ENCODE assay signal across 37 cellular contexts in genomic region chr7:157995815-157996214, GRCh38.
"Had no signal": no experiment of that assay in that cellular context is flagged by ENCODE, and none has a peak within 500 bp of the region (broad histone marks: within the 10 kb centered on the region; RNA-seq: fewer than 3 reads in every experiment).

No MANE protein-coding gene starts in this region.

- H3K4me3 ChIP-seq: adrenal gland, cardiac muscle cell had no signal

- H3K4me1 ChIP-seq: adrenal gland had no signal

- H3K9me3 Mint-ChIP-seq: activated CD4-positive, alpha-beta memory T cell treated with anti-CD3 and anti-CD28 coated beads for 36 hours; activated CD8-positive, alpha-beta T cell treated with anti-CD3 and anti-CD28 coated beads for 36 hours; activated naive CD4-positive, alpha-beta T cell treated with anti-CD3 and anti-CD28 coated beads for 36 hours; activated naive CD4-positive, alpha-beta T cell treated with anti-CD3 and anti-CD28 coated beads, Interleukin-2, amount 50 U/mL, for 72 hours; activated naive CD8-positive, alpha-beta T cell treated with anti-CD3 and anti-CD28 coated beads for 36 hours; activated T-cell treated with anti-CD3 and anti-CD28 coated beads, Interleukin-2, amount 50 U/mL, for 4 hours; activated T-cell treated with anti-CD3 and anti-CD28 coated beads, Interleukin-2, amount 50 U/mL, for 72 hours; activated T-helper 1 cell treated with anti-CD3 and anti-CD28 coated beads, Interleukin-12 subunit alpha, Interleukin-12 subunit beta, Interleukin-2, Interleukin-4 antibody, amounts not matched to agents 30 ng/mL and 10 ng/mL and 1 ng/mL, durations not matched to agents 14 hours and 24 hours and 36 hours; activated T-helper 17 cell treated with anti-CD3 and anti-CD28 coated beads, Interleukin-2, amount 50 U/mL, for 72 hours; central memory CD8-positive, alpha-beta T cell; T-helper 1 cell treated with Interleukin-12 subunit alpha and Interleukin-12 subunit beta and Interleukin-4 antibody, amounts not matched to agents 30 μg/mL and 1 μg/mL, for 36 hours; T-helper 2 cell treated with Interferon-gamma antibody and Interleukin-4, amounts not matched to agents 5 μg/mL and 100 μg/mL, for 36 hours had no signal

- H3K4me3 Mint-ChIP-seq: activated CD4-positive, alpha-beta memory T cell treated with anti-CD3 and anti-CD28 coated beads for 36 hours; activated CD4-positive, alpha-beta T cell treated with anti-CD3 and anti-CD28 coated beads for 36 hours; activated CD4-positive, alpha-beta T cell treated with anti-CD3 and anti-CD28 coated beads, Interleukin-2, amount 10 ng/mL, durations not matched to agents 7 days and 5 days; activated CD8-positive, alpha-beta T cell treated with anti-CD3 and anti-CD28 coated beads for 36 hours; activated naive CD4-positive, alpha-beta T cell treated with anti-CD3 and anti-CD28 coated beads for 36 hours; activated naive CD8-positive, alpha-beta T cell treated with anti-CD3 and anti-CD28 coated beads for 36 hours; activated T-cell treated with anti-CD3 and anti-CD28 coated beads, Interleukin-2, amount 50 U/mL, for 4 hours; activated T-cell treated with anti-CD3 and anti-CD28 coated beads, Interleukin-2, amount 50 U/mL, for 72 hours; activated T-helper 1 cell treated with anti-CD3 and anti-CD28 coated beads, Interleukin-12 subunit alpha, Interleukin-12 subunit beta, Interleukin-2, Interleukin-4 antibody, amounts not matched to agents 30 ng/mL and 10 ng/mL and 1 ng/mL, durations not matched to agents 14 hours and 24 hours and 36 hours; activated T-helper 17 cell treated with anti-CD3 and anti-CD28 coated beads, Interleukin-2, amount 50 U/mL, for 72 hours; brain; central memory CD8-positive, alpha-beta T cell; T-helper 1 cell treated with Interleukin-12 subunit alpha and Interleukin-12 subunit beta and Interleukin-4 antibody, amounts not matched to agents 30 μg/mL and 1 μg/mL, for 36 hours; T-helper 2 cell treated with Interferon-gamma antibody and Interleukin-4, amounts not matched to agents 5 μg/mL and 100 μg/mL, for 36 hours had no signal

- H3K36me3 ChIP-seq: adrenal gland, cardiac muscle cell had no signal

- ATAC-seq: activated CD4-positive, alpha-beta T cell treated with anti-CD3 and anti-CD28 coated beads for 36 hours; activated CD4-positive, CD25-positive, alpha-beta regulatory T cell treated with anti-CD3 and anti-CD28 coated beads, Interleukin-2, amount 50 U/mL, for 24 hours; activated CD8-positive, alpha-beta T cell treated with anti-CD3 and anti-CD28 coated beads for 36 hours; activated naive CD4-positive, alpha-beta T cell treated with anti-CD3 and anti-CD28 coated beads, Interleukin-2, amount 50 U/mL, for 72 hours; activated T-cell treated with anti-CD3 and anti-CD28 coated beads, Interleukin-2, amount 50 U/mL, for 4 hours; activated T-cell treated with anti-CD3 and anti-CD28 coated beads, Interleukin-2, amount 50 U/mL, for 72 hours; activated T-helper 17 cell treated with anti-CD3 and anti-CD28 coated beads, Interleukin-2, amount 50 U/mL, for 72 hours had no signal

- DNase-seq: activated CD4-positive, alpha-beta memory T cell treated with anti-CD3 and anti-CD28 coated beads for 36 hours; activated CD4-positive, alpha-beta T cell treated with anti-CD3 and anti-CD28 coated beads for 1 hour; activated CD4-positive, alpha-beta T cell treated with anti-CD3 and anti-CD28 coated beads for 36 hours; activated CD4-positive, alpha-beta T cell treated with anti-CD3 and anti-CD28 coated beads for 48 hours; activated CD4-positive, alpha-beta T cell treated with anti-CD3 and anti-CD28 coated beads, Interleukin-2, amount 10 ng/mL, durations not matched to agents 7 days and 5 days; activated CD4-positive, CD25-positive, alpha-beta regulatory T cell; activated CD8-positive, alpha-beta T cell treated with anti-CD3 and anti-CD28 coated beads for 36 hours; activated effector memory CD4-positive, alpha-beta T cell treated with anti-CD3 and anti-CD28 coated beads, Interleukin-2, amount 50 U/mL, for 16 hours; activated gamma-delta T cell treated with Interleukin-2 at 50 U/mL for 16 hours; activated naive CD4-positive, alpha-beta T cell; activated naive CD4-positive, alpha-beta T cell treated with anti-CD3 and anti-CD28 coated beads for 36 hours; activated naive CD4-positive, alpha-beta T cell treated with anti-CD3 and anti-CD28 coated beads, Interleukin-2, amount 50 U/mL, for 16 hours; activated naive CD8-positive, alpha-beta T cell treated with anti-CD3 and anti-CD28 coated beads for 36 hours; activated T-cell treated with anti-CD3 and anti-CD28 coated beads for 4 hours; activated T-cell treated with anti-CD3 and anti-CD28 coated beads, Interleukin-2, amount 50 U/mL, for 1 hour; activated T-cell treated with anti-CD3 and anti-CD28 coated beads, Interleukin-2, amount 50 U/mL, for 4 hours; activated T-cell treated with anti-CD3 and anti-CD28 coated beads, Interleukin-2, amount 50 U/mL, for 72 hours; adrenal gland; amniotic stem cell; caudate nucleus; cerebellar nuclear complex; T-helper 1 cell; T-helper 2 cell; T-helper 9 cell had no signal

- FAIRE-seq: astrocyte, bronchial epithelial cell, TTC549 had no signal

- H3K27ac ChIP-seq: adrenal gland, cardiac muscle cell, VCaP had no signal

- H3K4me1 Mint-ChIP-seq: activated CD4-positive, alpha-beta T cell treated with anti-CD3 and anti-CD28 coated beads for 36 hours; activated CD4-positive, alpha-beta T cell treated with anti-CD3 and anti-CD28 coated beads, Interleukin-2, amount 10 ng/mL, durations not matched to agents 7 days and 5 days; activated naive CD8-positive, alpha-beta T cell treated with anti-CD3 and anti-CD28 coated beads for 36 hours; activated T-helper 17 cell treated with anti-CD3 and anti-CD28 coated beads, Interleukin-2, amount 50 U/mL, for 72 hours; central memory CD8-positive, alpha-beta T cell had no signal

- H3K36me3 Mint-ChIP-seq: activated CD4-positive, alpha-beta memory T cell treated with anti-CD3 and anti-CD28 coated beads for 36 hours; activated naive CD4-positive, alpha-beta T cell treated with anti-CD3 and anti-CD28 coated beads, Interleukin-2, amount 50 U/mL, for 72 hours; activated naive CD8-positive, alpha-beta T cell treated with anti-CD3 and anti-CD28 coated beads for 36 hours; brain had no signal

- H3K27me3 Mint-ChIP-seq: activated CD4-positive, alpha-beta memory T cell treated with anti-CD3 and anti-CD28 coated beads for 36 hours; activated CD4-positive, alpha-beta T cell treated with anti-CD3 and anti-CD28 coated beads for 36 hours; activated CD8-positive, alpha-beta T cell treated with anti-CD3 and anti-CD28 coated beads for 36 hours; activated naive CD8-positive, alpha-beta T cell treated with anti-CD3 and anti-CD28 coated beads for 36 hours; activated T-helper 17 cell treated with anti-CD3 and anti-CD28 coated beads, Interleukin-2, amount 50 U/mL, for 72 hours; brain had no signal

- H3K27me3 ChIP-seq: adrenal gland, cardiac muscle cell had no signal

- H3K27ac Mint-ChIP-seq: activated CD4-positive, alpha-beta memory T cell treated with anti-CD3 and anti-CD28 coated beads for 36 hours; activated CD4-positive, alpha-beta T cell treated with anti-CD3 and anti-CD28 coated beads for 36 hours; activated CD4-positive, alpha-beta T cell treated with anti-CD3 and anti-CD28 coated beads, Interleukin-2, amount 10 ng/mL, durations not matched to agents 7 days and 5 days; activated CD8-positive, alpha-beta T cell treated with anti-CD3 and anti-CD28 coated beads for 36 hours; activated naive CD4-positive, alpha-beta T cell treated with anti-CD3 and anti-CD28 coated beads for 36 hours; activated naive CD4-positive, alpha-beta T cell treated with anti-CD3 and anti-CD28 coated beads, Interleukin-2, amount 50 U/mL, for 72 hours; activated naive CD8-positive, alpha-beta T cell treated with anti-CD3 and anti-CD28 coated beads for 36 hours; activated T-cell treated with anti-CD3 and anti-CD28 coated beads, Interleukin-2, amount 50 U/mL, for 72 hours; activated T-helper 1 cell treated with anti-CD3 and anti-CD28 coated beads, Interleukin-12 subunit alpha, Interleukin-12 subunit beta, Interleukin-2, Interleukin-4 antibody, amounts not matched to agents 30 ng/mL and 10 ng/mL and 1 ng/mL, durations not matched to agents 14 hours and 24 hours and 36 hours; activated T-helper 17 cell treated with anti-CD3 and anti-CD28 coated beads, Interleukin-2, amount 50 U/mL, for 72 hours; T-helper 1 cell treated with Interleukin-12 subunit alpha and Interleukin-12 subunit beta and Interleukin-4 antibody, amounts not matched to agents 30 μg/mL and 1 μg/mL, for 36 hours; T-helper 2 cell treated with Interferon-gamma antibody and Interleukin-4, amounts not matched to agents 5 μg/mL and 100 μg/mL, for 36 hours had no signal

- H3K9me3 ChIP-seq: adrenal gland had no signal
